1 cellular context compared by ENCODE assay signal in genomic region chr6:36788768-36789167, GRCh38.
TF ChIP-seq lines count a peak whose summit lies in the region.

No MANE protein-coding gene starts in this region.

TF ChIP-seq in WTC11, 78 proteins besides CTCF, POLR2A, EP300 and RAD21 (continued from another document):
- TF ChIP-seq ZNF281 (CRISPR knock-in tag; IDR thresholded peaks at IDR 0.05): no peak
- no peak for TF ChIP-seq ATF6 (CRISPR knock-in tag; IDR thresholded peaks at IDR 0.05)
- no peak for TF ChIP-seq MYBL2 (CRISPR knock-in tag; IDR thresholded peaks at IDR 0.05)
